ENCODE assay signal across 35 cellular contexts in genomic region chr5:127931396-127931795, GRCh38.
"Had no signal": no experiment of that assay in that cellular context is flagged by ENCODE, and none has a peak within 500 bp of the region (broad histone marks: within the 10 kb centered on the region; RNA-seq: fewer than 3 reads in every experiment).

No MANE protein-coding gene starts in this region.

- ATAC-seq: activated CD8-positive, alpha-beta T cell treated with anti-CD3 and anti-CD28 coated beads for 36 hours; activated naive CD4-positive, alpha-beta T cell treated with anti-CD3 and anti-CD28 coated beads, Interleukin-2, amount 50 U/mL, for 72 hours; activated T-cell treated with anti-CD3 and anti-CD28 coated beads, Interleukin-2, amount 50 U/mL, for 4 hours; activated T-cell treated with anti-CD3 and anti-CD28 coated beads, Interleukin-2, amount 50 U/mL, for 72 hours; activated T-helper 17 cell treated with anti-CD3 and anti-CD28 coated beads, Interleukin-2, amount 50 U/mL, for 72 hours; body of pancreas had no signal

- H3K4me3 ChIP-seq: adrenal gland, body of pancreas, breast epithelium had no signal

- H3K4me1 ChIP-seq: adrenal gland, breast epithelium had no signal

- H3K27me3 Mint-ChIP-seq: activated B cell treated with CpG ODN at 0.5 μM for 24 hours; activated CD4-positive, alpha-beta memory T cell treated with anti-CD3 and anti-CD28 coated beads for 36 hours; activated CD4-positive, alpha-beta T cell treated with anti-CD3 and anti-CD28 coated beads, Interleukin-2, amount 10 ng/mL, durations not matched to agents 24 days and 14 days; activated naive CD8-positive, alpha-beta T cell treated with anti-CD3 and anti-CD28 coated beads for 36 hours had no signal

- H3K9me3 ChIP-seq: adrenal gland, body of pancreas, breast epithelium had no signal

- H3K27ac Mint-ChIP-seq: activated B cell treated with CpG ODN at 0.5 μM for 24 hours; activated CD4-positive, alpha-beta memory T cell treated with anti-CD3 and anti-CD28 coated beads for 36 hours; activated CD4-positive, alpha-beta T cell treated with anti-CD3 and anti-CD28 coated beads, Interleukin-2, amount 10 ng/mL, durations not matched to agents 24 days and 14 days; activated CD8-positive, alpha-beta T cell treated with anti-CD3 and anti-CD28 coated beads for 36 hours; activated naive CD4-positive, alpha-beta T cell treated with anti-CD3 and anti-CD28 coated beads for 36 hours; activated naive CD4-positive, alpha-beta T cell treated with anti-CD3 and anti-CD28 coated beads, Interleukin-2, amount 50 U/mL, for 72 hours; activated naive CD8-positive, alpha-beta T cell treated with anti-CD3 and anti-CD28 coated beads for 36 hours; activated T-cell treated with anti-CD3 and anti-CD28 coated beads, Interleukin-2, amount 50 U/mL, for 72 hours; activated T-helper 1 cell treated with anti-CD3 and anti-CD28 coated beads, Interleukin-12 subunit alpha, Interleukin-12 subunit beta, Interleukin-2, Interleukin-4 antibody, amounts not matched to agents 30 ng/mL and 10 ng/mL and 1 ng/mL, durations not matched to agents 14 hours and 24 hours and 36 hours; activated T-helper 17 cell treated with anti-CD3 and anti-CD28 coated beads, Interleukin-2, amount 50 U/mL, for 72 hours; T-helper 2 cell treated with Interferon-gamma antibody and Interleukin-4, amounts not matched to agents 5 μg/mL and 100 μg/mL, for 36 hours had no signal

- FAIRE-seq: astrocyte, colon, TTC549 had no signal

- H3K36me3 Mint-ChIP-seq: activated CD4-positive, alpha-beta memory T cell treated with anti-CD3 and anti-CD28 coated beads for 36 hours; activated naive CD4-positive, alpha-beta T cell treated with anti-CD3 and anti-CD28 coated beads, Interleukin-2, amount 50 U/mL, for 72 hours; activated naive CD8-positive, alpha-beta T cell treated with anti-CD3 and anti-CD28 coated beads for 36 hours had no signal

- H3K27me3 ChIP-seq: adrenal gland, body of pancreas, brain microvascular endothelial cell, breast epithelium had no signal

- H3K4me3 Mint-ChIP-seq: activated B cell treated with CpG ODN at 0.5 μM for 24 hours; activated CD4-positive, alpha-beta memory T cell treated with anti-CD3 and anti-CD28 coated beads for 36 hours; activated CD4-positive, alpha-beta T cell treated with anti-CD3 and anti-CD28 coated beads, Interleukin-2, amount 10 ng/mL, durations not matched to agents 24 days and 14 days; activated CD8-positive, alpha-beta T cell treated with anti-CD3 and anti-CD28 coated beads for 36 hours; activated naive CD4-positive, alpha-beta T cell treated with anti-CD3 and anti-CD28 coated beads for 36 hours; activated naive CD8-positive, alpha-beta T cell treated with anti-CD3 and anti-CD28 coated beads for 36 hours; activated T-cell treated with anti-CD3 and anti-CD28 coated beads, Interleukin-2, amount 50 U/mL, for 4 hours; activated T-cell treated with anti-CD3 and anti-CD28 coated beads, Interleukin-2, amount 50 U/mL, for 72 hours; activated T-helper 1 cell treated with anti-CD3 and anti-CD28 coated beads, Interleukin-12 subunit alpha, Interleukin-12 subunit beta, Interleukin-2, Interleukin-4 antibody, amounts not matched to agents 30 ng/mL and 10 ng/mL and 1 ng/mL, durations not matched to agents 14 hours and 24 hours and 36 hours; activated T-helper 17 cell treated with anti-CD3 and anti-CD28 coated beads, Interleukin-2, amount 50 U/mL, for 72 hours; T-helper 2 cell treated with Interferon-gamma antibody and Interleukin-4, amounts not matched to agents 5 μg/mL and 100 μg/mL, for 36 hours had no signal

- H3K9me3 Mint-ChIP-seq: activated B cell treated with CpG ODN at 0.5 μM for 24 hours; activated CD4-positive, alpha-beta memory T cell treated with anti-CD3 and anti-CD28 coated beads for 36 hours; activated CD4-positive, alpha-beta T cell treated with anti-CD3 and anti-CD28 coated beads, Interleukin-2, amount 10 ng/mL, durations not matched to agents 24 days and 14 days; activated CD8-positive, alpha-beta T cell treated with anti-CD3 and anti-CD28 coated beads for 36 hours; activated naive CD4-positive, alpha-beta T cell treated with anti-CD3 and anti-CD28 coated beads for 36 hours; activated naive CD4-positive, alpha-beta T cell treated with anti-CD3 and anti-CD28 coated beads, Interleukin-2, amount 50 U/mL, for 72 hours; activated naive CD8-positive, alpha-beta T cell treated with anti-CD3 and anti-CD28 coated beads for 36 hours; activated T-cell treated with anti-CD3 and anti-CD28 coated beads, Interleukin-2, amount 50 U/mL, for 4 hours; activated T-cell treated with anti-CD3 and anti-CD28 coated beads, Interleukin-2, amount 50 U/mL, for 72 hours; activated T-helper 1 cell treated with anti-CD3 and anti-CD28 coated beads, Interleukin-12 subunit alpha, Interleukin-12 subunit beta, Interleukin-2, Interleukin-4 antibody, amounts not matched to agents 30 ng/mL and 10 ng/mL and 1 ng/mL, durations not matched to agents 14 hours and 24 hours and 36 hours; activated T-helper 17 cell treated with anti-CD3 and anti-CD28 coated beads, Interleukin-2, amount 50 U/mL, for 72 hours; T-helper 2 cell treated with Interferon-gamma antibody and Interleukin-4, amounts not matched to agents 5 μg/mL and 100 μg/mL, for 36 hours had no signal

- H3K27ac ChIP-seq: adrenal gland, brain microvascular endothelial cell, VCaP had no signal

- H3K36me3 ChIP-seq: adrenal gland, brain microvascular endothelial cell, breast epithelium had no signal

- H3K4me1 Mint-ChIP-seq: activated B cell treated with CpG ODN at 0.5 μM for 24 hours; activated CD4-positive, alpha-beta T cell treated with anti-CD3 and anti-CD28 coated beads, Interleukin-2, amount 10 ng/mL, durations not matched to agents 24 days and 14 days; activated naive CD8-positive, alpha-beta T cell treated with anti-CD3 and anti-CD28 coated beads for 36 hours; activated T-helper 17 cell treated with anti-CD3 and anti-CD28 coated beads, Interleukin-2, amount 50 U/mL, for 72 hours had no signal

- DNase-seq: activated B cell treated with CpG ODN at 0.5 μM for 24 hours; activated CD4-positive, alpha-beta memory T cell treated with anti-CD3 and anti-CD28 coated beads for 36 hours; activated CD4-positive, alpha-beta T cell treated with anti-CD3 and anti-CD28 coated beads for 4 hours; activated CD4-positive, alpha-beta T cell treated with anti-CD3 and anti-CD28 coated beads, Interleukin-2, amount 10 ng/mL, durations not matched to agents 24 days and 14 days; activated CD4-positive, alpha-beta T cell treated with anti-CD3 and anti-CD28 coated beads, Interleukin-2, amount 50 U/mL, for 1 hour; activated CD4-positive, alpha-beta T cell treated with anti-CD3 and anti-CD28 coated beads, Interleukin-2, amount 50 U/mL, for 4 hours; activated CD4-positive, CD25-positive, alpha-beta regulatory T cell treated with anti-CD3 and anti-CD28 coated beads, Interleukin-2, amount 50 U/mL, for 72 hours; activated CD8-positive, alpha-beta memory T cell treated with anti-CD3 and anti-CD28 coated beads, Interleukin-2, amount 50 U/mL, for 4 hours; activated CD8-positive, alpha-beta T cell treated with anti-CD3 and anti-CD28 coated beads for 36 hours; activated effector memory CD4-positive, alpha-beta T cell treated with anti-CD3 and anti-CD28 coated beads, Interleukin-2, amount 50 U/mL, for 16 hours; activated gamma-delta T cell treated with Interleukin-2 at 50 U/mL for 16 hours; activated naive CD4-positive, alpha-beta T cell; activated naive CD4-positive, alpha-beta T cell treated with anti-CD3 and anti-CD28 coated beads for 36 hours; activated naive CD4-positive, alpha-beta T cell treated with anti-CD3 and anti-CD28 coated beads, Interleukin-2, amount 50 U/mL, for 16 hours; activated naive CD8-positive, alpha-beta T cell treated with anti-CD3 and anti-CD28 coated beads for 36 hours; activated T-cell treated with anti-CD3 and anti-CD28 coated beads for 4 hours; activated T-cell treated with anti-CD3 and anti-CD28 coated beads, Interleukin-2, amount 50 U/mL, for 1 hour; activated T-cell treated with anti-CD3 and anti-CD28 coated beads, Interleukin-2, amount 50 U/mL, for 4 hours; activated T-cell treated with anti-CD3 and anti-CD28 coated beads, Interleukin-2, amount 50 U/mL, for 72 hours; adrenal gland; amniotic stem cell; aorta; body of pancreas; brain microvascular endothelial cell; central memory CD4-positive, alpha-beta T cell; T-helper 9 cell had no signal
